ENCODE assay signal across 9 cellular contexts in genomic region chr19:50476943-50477264, GRCh38. TPM values are rescaled to one million over a fixed set of nuclear protein-coding genes. Genes with fewer than 3 reads are reported as not detected.
DNase-seq lines count a peak whose midpoint lies in the region; ATAC-seq, FAIRE-seq and TF ChIP-seq lines count a peak whose summit lies in the region.
"Had no signal": no experiment of that assay in that cellular context is flagged by ENCODE, and none has a peak within 500 bp of the region (broad histone marks: within the 10 kb centered on the region; RNA-seq: fewer than 3 reads in every experiment).

No MANE protein-coding gene starts in this region.

- no peak for ATAC-seq in K562

- TF ChIP-seq EP300 in K562 (IDR thresholded peaks at IDR 0.05; ENCODE audit: low read length) (no peak), transverse colon (IDR thresholded peaks at IDR 0.05; ENCODE audit: low read depth) (no peak)

- no peak overlapping the region for H2BK12ac ChIP-seq in mesenchymal stem cell (ENCODE audit: low read length in 2 of 2)

- POLR2A ChIA-PET in K562 (lab: Yijun Ruan, JAX) = interaction anchor here (0.6 to 0.9 kb wide), 2 partner anchors 9 to 12 kb away, joined by 3 read pairs; no protein-coding TSS in a partner anchor

- no peaks in the 10 kb centered on the region for H3K27me3 Mint-ChIP-seq in activated naive CD4-positive, alpha-beta T cell treated with anti-CD3 and anti-CD28 coated beads, Interleukin-2, amount 50 U/mL, for 24 hours

- H3K36me3 Mint-ChIP-seq in activated naive CD4-positive, alpha-beta T cell treated with anti-CD3 and anti-CD28 coated beads, Interleukin-2, amount 50 U/mL, for 24 hours = peaks cover 7% of the 10 kb centered on the region

- H3K18ac ChIP-seq in mesenchymal stem cell (ENCODE audit: low read depth in 1 of 2, low read length in 2 of 2) = peak overlapping the region in 1 of 2 experiments; percentile 99

- FAIRE-seq in K562 (lab: Jason Lieb, UNC) = no peak

- H3K9ac ChIP-seq in K562 (ENCODE audit: insufficient read depth in 1 of 2, low read depth in 2 of 2, low read length in 2 of 2) (peak overlapping the region; percentile 67 to 92; a peak in 3 of 4 replicates), mesenchymal stem cell (ENCODE audit: low read length) (peak overlapping the region; percentile 90)

- H3K9me3 ChIP-seq in K562 (replicated peaks; ENCODE audit: control insufficient read depth, insufficient read depth, low read depth, low read length) (no peaks in the 10 kb centered on the region), mesenchymal stem cell (ENCODE audit: control insufficient read depth, low read length) (no peaks in the 10 kb centered on the region), transverse colon (no peaks in the 10 kb centered on the region)

- peak overlapping the region; percentile 99 for H4K8ac ChIP-seq in mesenchymal stem cell (ENCODE audit: low read length)

- no peaks in the 10 kb centered on the region for H3K9me1 ChIP-seq in K562 (ENCODE audit: control insufficient read depth, insufficient read depth, low read length)

- H2BK15ac ChIP-seq in mesenchymal stem cell (ENCODE audit: low read depth, poor library complexity, severe bottlenecking) = peak overlapping the region; percentile 98

- TF ChIP-seq CTCF in K562 (IDR thresholded peaks at IDR 0.05 in 2 of 3, conservative IDR thresholded peaks at IDR 0.05 in 1 of 3; ENCODE audit: insufficient read depth in 2 of 3, low read depth in 1 of 3, low read length in 3 of 3) = no peak
- TF ChIP-seq CTCF in transverse colon (IDR thresholded peaks at IDR 0.05) = no peak

- H3K4me1 ChIP-seq in K562 (replicated peaks in 1 of 2; ENCODE audit: control insufficient read depth in 2 of 2, insufficient read depth in 2 of 2, low read length in 2 of 2) (peaks cover 5 to 56% of the 10 kb centered on the region in 2 experiments; a peak in 4 of 5 replicates), mesenchymal stem cell (ENCODE audit: control insufficient read depth, insufficient read depth, low read depth, low read length) (peaks cover 13% of the 10 kb centered on the region), transverse colon (peaks cover 6 to 16% (median 10%) of the 10 kb centered on the region in 4 donors)

- H3K4me3 ChIP-seq in K562 (peak overlapping the region; percentile 72), mesenchymal stem cell (ENCODE audit: insufficient read depth in 1 of 2, low read depth in 1 of 2, low read length in 2 of 2) (peak overlapping the region; percentile 96 to 99), transverse colon (peak overlapping the region; percentile 76 to 96 (median 79))

- BruUV-seq in K562 (replicated peaks; lab: Mats Ljungman, UMichigan) = no TSS peak

- no peaks in the 10 kb centered on the region for H3K9me3 Mint-ChIP-seq in activated naive CD4-positive, alpha-beta T cell treated with anti-CD3 and anti-CD28 coated beads, Interleukin-2, amount 50 U/mL, for 24 hours

- no peak overlapping the region for H2AK5ac ChIP-seq in mesenchymal stem cell (ENCODE audit: low read length, severe bottlenecking)

- TF ChIP-seq POLR2A in K562 (conservative IDR thresholded peaks at IDR 0.05) (no peak), transverse colon (IDR thresholded peaks at IDR 0.05) (no peak)

- no peak overlapping the region for H2BK5ac ChIP-seq in mesenchymal stem cell (ENCODE audit: low read depth, low read length, poor library complexity, severe bottlenecking)

- no peak for DNase-seq in activated naive CD4-positive, alpha-beta T cell (lab: John Stamatoyannopoulos, UW)
- no peak for DNase-seq in K562 (ENCODE audit: extremely low read depth in 1 of 4, low spot score in 3 of 4)
- no peak for DNase-seq in mesenchymal stem cell
- no peak for DNase-seq in transverse colon
- DNase-seq in 8988T = no peak
- DNase-seq in HuH-7 (ENCODE audit: low spot score) = no peak
- DNase-seq in NCI-H510A (lab: John Stamatoyannopoulos, UW) = no peak

- H2BK120ac ChIP-seq in mesenchymal stem cell (ENCODE audit: low read depth, low read length) = no peak overlapping the region

- CTCF ChIA-PET in K562 (lab: Yijun Ruan, JAX; ENCODE audit: low intra/inter-chr PET ratio) = no interaction called here

- H3K4me3 Mint-ChIP-seq in activated naive CD4-positive, alpha-beta T cell treated with anti-CD3 and anti-CD28 coated beads, Interleukin-2, amount 50 U/mL, for 24 hours = peak overlapping the region; percentile 98

- H3K4me2 ChIP-seq in K562 (ENCODE audit: insufficient read depth, low read length) (peak overlapping the region; percentile 88), mesenchymal stem cell (ENCODE audit: low read length, poor library complexity, severe bottlenecking) (peak overlapping the region; percentile 70)

- H3K4ac ChIP-seq in mesenchymal stem cell (ENCODE audit: low read depth in 1 of 2, low read length in 2 of 2) = no peak overlapping the region

- no peaks in the 10 kb centered on the region; a peak in 1 of 5 replicates for H3K27me3 ChIP-seq in K562 (ENCODE audit: control insufficient read depth in 2 of 2, insufficient read depth in 2 of 2, low read length in 2 of 2)
- no peaks in the 10 kb centered on the region for H3K27me3 ChIP-seq in mesenchymal stem cell (ENCODE audit: control insufficient read depth in 1 of 2, insufficient read depth in 1 of 2, low read length in 2 of 2)
- no peaks in the 10 kb centered on the region for H3K27me3 ChIP-seq in transverse colon

- intact Hi-C loops in K562 (cut with micrococcal nuclease) (loop anchor here (1.0 kb wide), 1 partner anchor 103 kb away; no protein-coding TSS in a partner anchor), transverse colon (cut with DNase I; ENCODE audit: low total_unique reads) (loop anchor here (5.0 kb wide), 1 partner anchor 1930 kb away; no protein-coding TSS in a partner anchor)

- peaks cover 7% of the 10 kb centered on the region; the same call in 1 of the 2 replicates for H4K20me1 ChIP-seq in K562 (replicated peaks; ENCODE audit: control insufficient read depth, insufficient read depth, low read length)

- H3K23ac ChIP-seq in mesenchymal stem cell (ENCODE audit: low read length in 2 of 2) = no peak overlapping the region

- H2AFZ ChIP-seq in K562 (ENCODE audit: low read depth, low read length) (peak overlapping the region; percentile 90; the same call in 1 of the 2 replicates), mesenchymal stem cell (ENCODE audit: low read depth, low read length) (peak overlapping the region; percentile 87)

- peaks cover 22% of the 10 kb centered on the region for H3K4me1 Mint-ChIP-seq in activated naive CD4-positive, alpha-beta T cell treated with anti-CD3 and anti-CD28 coated beads, Interleukin-2, amount 50 U/mL, for 24 hours

- 8% methylated on average over 17 of the region's 17 CpGs for WGBS in K562 (ENCODE audit: insufficient coverage, low coverage, missing lambda C conversion rate)
- 33% methylated on average over 17 of the region's 17 CpGs for WGBS in mesenchymal stem cell
- 25% methylated on average over 17 of the region's 17 CpGs; no CpG with 5 or more reads in 1 of the 2 donors for WGBS in transverse colon (ENCODE audit: low coverage in 1 of 2), 2 donors

- peaks cover 25% of the 10 kb centered on the region for H3K79me2 ChIP-seq in K562 (ENCODE audit: control insufficient read depth, insufficient read depth, low read length)

- TF ChIP-seq RAD21 in K562 (CRISPR knock-in tag; conservative IDR thresholded peaks at IDR 0.05 in 1 of 2, IDR thresholded peaks at IDR 0.05 in 1 of 2) = no peak

- peaks cover 39% of the 10 kb centered on the region; the same call in 1 of the 3 replicates for H3K36me3 ChIP-seq in K562 (ENCODE audit: control insufficient read depth, insufficient read depth, low read length)
- H3K36me3 ChIP-seq in mesenchymal stem cell (ENCODE audit: control insufficient read depth in 1 of 2, insufficient read depth in 2 of 2, low read depth in 1 of 2, low read length in 2 of 2) = peaks cover 13 to 39% of the 10 kb centered on the region in 2 experiments
- H3K36me3 ChIP-seq in transverse colon = peaks cover 0 to 28% (median 11%) of the 10 kb centered on the region in 4 donors

- in situ Hi-C loops in K562 (cut with MboI) = no loop called here
- in situ Hi-C loops in transverse colon (cut with MboI; ENCODE audit: low pct_ligation_motif_present in 1 of 4, low pct_unique_long_range_greater_than_20kb in 1 of 4, low sequenced_read_pairs in 3 of 4) = no loop called here

- H3K27ac ChIP-seq in K562 (ENCODE audit: extremely low read depth, low read depth, low read length) (peak overlapping the region; percentile 82; the same call in 1 of the 3 replicates), mesenchymal stem cell (ENCODE audit: low read length, poor library complexity, severe bottlenecking) (no peak overlapping the region), transverse colon (peak overlapping the region; percentile 87 to 88 (median 88))

- H4K91ac ChIP-seq in mesenchymal stem cell (ENCODE audit: low read length) = no peak overlapping the region

- peak overlapping the region; percentile 97 for H3K27ac Mint-ChIP-seq in activated naive CD4-positive, alpha-beta T cell treated with anti-CD3 and anti-CD28 coated beads, Interleukin-2, amount 50 U/mL, for 24 hours

- no peak overlapping the region for H3K14ac ChIP-seq in mesenchymal stem cell (ENCODE audit: low read length in 2 of 2)

- H3K79me1 ChIP-seq in mesenchymal stem cell (replicated peaks; ENCODE audit: low read length, poor library complexity, severe bottlenecking) = peaks cover 44% of the 10 kb centered on the region

RNA-seq across cellular contexts. Expression of gene GARIN5A, which starts 0.3 kb away (rescaled TPM):
- total RNA-seq in K562 (2011; cell fraction: chromatin; rRNA removed; ENCODE audit: low replicate concordance) = 0.49 TPM in 1 of 2 replicates, not detected in the other
- 0.39 TPM in 1 of 2 replicates, not detected in the other for total RNA-seq in K562 (2011; cell fraction: nucleolus; rRNA removed)
- not detected in 2 replicates for total RNA-seq in K562 (2011; cell fraction: nucleoplasm; rRNA removed)
- 0.23 and 0.33 TPM in 2 replicates for total RNA-seq in K562 (2014; rRNA removed)
- not detected in 2 replicates for total RNA-seq in K562 (2014; rRNA removed; fragmentation: Illumina TruSeq; extraction: Trizol)
- total RNA-seq in K562 (2015; rRNA removed; fragmentation: Illumina TruSeq; extraction: Trizol) = 0.47 TPM in 1 of 2 replicates, not detected in the other
- total RNA-seq in K562 (2021) = 0.31 and 0.82 TPM in 2 replicates
- polyA plus RNA-seq in K562 (2011; rRNA removed) = 0.10 and 0.26 TPM in 2 replicates
- polyA plus RNA-seq in K562 (2011; cell fraction: cytosol; rRNA removed) = 0.59 and 0.78 TPM in 2 replicates
- 0.22 and 0.38 TPM in 2 replicates for polyA plus RNA-seq in K562 (2011; cell fraction: nucleus; rRNA removed)
- 0.49 and 0.83 TPM in 2 replicates for polyA plus RNA-seq in K562 (2012)
- polyA plus RNA-seq in K562 (2014; fragmentation: Illumina TruSeq; extraction: Trizol) = 0.57 and 0.59 TPM in 2 replicates
- polyA plus RNA-seq in K562 (2014; fragmentation: Nextera tagmentation; extraction: Ambion mirVana) = under 1 TPM in 1 of 2 experiments, not detected in 1; 0.13 TPM
- 0.16 and 0.17 TPM in 2 replicates for polyA plus RNA-seq in K562 (2014; rRNA removed)
- polyA minus RNA-seq in K562 (2011; rRNA and poly(A)+ RNA removed) = not detected in 2 replicates
- 1.4 TPM in 1 of 2 replicates, not detected in the other for polyA minus RNA-seq in K562 (2011; cell fraction: cytosol; rRNA and poly(A)+ RNA removed)
- polyA minus RNA-seq in K562 (2011; cell fraction: nucleus; rRNA and poly(A)+ RNA removed) = 0.27 TPM in 1 of 2 replicates, not detected in the other
- polyA plus RNA-seq in mesenchymal stem cell (2013, experiment 1 of 2) = 1.0 TPM
- polyA plus RNA-seq in mesenchymal stem cell (2013, experiment 2 of 2) = 0.88 TPM
- 1 to 10 TPM in 1 of 4 donors, under 1 TPM in 2, not detected in 1; 0.55 to 4.2 (median 0.79) TPM for total RNA-seq in transverse colon

RNA-seq across cellular contexts. Expression of gene EMC10, which starts 0.6 kb away (rescaled TPM):
- total RNA-seq in K562 (2011; cell fraction: chromatin; rRNA removed; ENCODE audit: low replicate concordance) = 22.6 and 40.4 TPM in 2 replicates
- 43.2 and 45.7 TPM in 2 replicates for total RNA-seq in K562 (2011; cell fraction: nucleolus; rRNA removed)
- total RNA-seq in K562 (2011; cell fraction: nucleoplasm; rRNA removed) = 27.7 and 40.1 TPM in 2 replicates
- total RNA-seq in K562 (2014; rRNA removed) (40.4 and 48.9 TPM in 2 replicates), K562 (2014; rRNA removed; fragmentation: Illumina TruSeq; extraction: Trizol) (6.1 and 7.4 TPM in 2 replicates), K562 (2015; rRNA removed; fragmentation: Illumina TruSeq; extraction: Trizol) (25.2 and 25.8 TPM in 2 replicates), K562 (2021) (42.5 and 46.0 TPM in 2 replicates), transverse colon (100 to 1,000 TPM in 1 of 4 donors, 10 to 100 TPM in 3; 50.5 to 117 (median 78.7) TPM)
- polyA plus RNA-seq in K562 (2011; rRNA removed) (12.4 and 13.7 TPM in 2 replicates), K562 (2014; fragmentation: Illumina TruSeq; extraction: Trizol) (13.1 and 27.3 TPM in 2 replicates), K562 (2014; fragmentation: Nextera tagmentation; extraction: Ambion mirVana) (1 to 10 TPM; 1.4 to 2.9 TPM), K562 (2014; rRNA removed) (34.5 and 38.2 TPM in 2 replicates)
- polyA plus RNA-seq in K562 (2011; cell fraction: cytosol; rRNA removed) = 18.3 and 54.3 TPM in 2 replicates
- polyA plus RNA-seq in K562 (2011; cell fraction: nucleus; rRNA removed) = 13.8 and 24.8 TPM in 2 replicates
- 37.9 TPM in 2 replicates for polyA plus RNA-seq in K562 (2012)
- 1.9 and 3.7 TPM in 2 replicates for polyA minus RNA-seq in K562 (2011; rRNA and poly(A)+ RNA removed)
- 14.7 and 15.0 TPM in 2 replicates for polyA minus RNA-seq in K562 (2011; cell fraction: cytosol; rRNA and poly(A)+ RNA removed)
- 6.4 and 6.7 TPM in 2 replicates for polyA minus RNA-seq in K562 (2011; cell fraction: nucleus; rRNA and poly(A)+ RNA removed)
- 104 TPM for polyA plus RNA-seq in mesenchymal stem cell (2013, experiment 1 of 2)
- polyA plus RNA-seq in mesenchymal stem cell (2013, experiment 2 of 2) = 102 TPM

RNA-seq across cellular contexts. Expression of gene JOSD2, which starts 34.1 kb away (rescaled TPM):
- 2.5 TPM in 1 of 2 replicates, not detected in the other for total RNA-seq in K562 (2011; cell fraction: chromatin; rRNA removed; ENCODE audit: low replicate concordance)
- total RNA-seq in K562 (2011; cell fraction: nucleolus; rRNA removed) = 1.2 and 1.8 TPM in 2 replicates
- 3.2 and 4.7 TPM in 2 replicates for total RNA-seq in K562 (2011; cell fraction: nucleoplasm; rRNA removed)
- total RNA-seq in K562 (2014; rRNA removed) (12.0 and 15.5 TPM in 2 replicates), K562 (2014; rRNA removed; fragmentation: Illumina TruSeq; extraction: Trizol) (0.55 and 0.61 TPM in 2 replicates), K562 (2015; rRNA removed; fragmentation: Illumina TruSeq; extraction: Trizol) (3.1 and 4.5 TPM in 2 replicates), K562 (2021) (13.6 and 17.8 TPM in 2 replicates), transverse colon (100 to 1,000 TPM in 1 of 4 donors, 10 to 100 TPM in 3; 10.8 to 169 (median 36.6) TPM)
- polyA plus RNA-seq in K562 (2011; rRNA removed) (3.3 and 3.8 TPM in 2 replicates), K562 (2014; fragmentation: Illumina TruSeq; extraction: Trizol) (1.3 and 3.3 TPM in 2 replicates), K562 (2014; fragmentation: Nextera tagmentation; extraction: Ambion mirVana) (under 1 TPM; 0.06 to 0.95 TPM), K562 (2014; rRNA removed) (12.5 and 14.4 TPM in 2 replicates)
- polyA plus RNA-seq in K562 (2011; cell fraction: cytosol; rRNA removed) = 7.6 and 42.8 TPM in 2 replicates
- polyA plus RNA-seq in K562 (2011; cell fraction: nucleus; rRNA removed) = 3.9 and 12.6 TPM in 2 replicates
- 10.4 and 14.8 TPM in 2 replicates for polyA plus RNA-seq in K562 (2012)
- 0.32 and 0.66 TPM in 2 replicates for polyA minus RNA-seq in K562 (2011; rRNA and poly(A)+ RNA removed)
- 4.2 and 5.2 TPM in 2 replicates for polyA minus RNA-seq in K562 (2011; cell fraction: cytosol; rRNA and poly(A)+ RNA removed)
- polyA minus RNA-seq in K562 (2011; cell fraction: nucleus; rRNA and poly(A)+ RNA removed) = 1.8 and 3.6 TPM in 2 replicates
- polyA plus RNA-seq in mesenchymal stem cell (2013, experiment 1 of 2) = 29.7 TPM
- 30.2 TPM for polyA plus RNA-seq in mesenchymal stem cell (2013, experiment 2 of 2)

RNA-seq across cellular contexts. Expression of gene ASPDH, which starts 36.8 kb away (rescaled TPM):
- total RNA-seq in K562 (2011; cell fraction: chromatin; rRNA removed; ENCODE audit: low replicate concordance) = not detected in 2 replicates
- not detected in 2 replicates for total RNA-seq in K562 (2011; cell fraction: nucleolus; rRNA removed)
- total RNA-seq in K562 (2011; cell fraction: nucleoplasm; rRNA removed) = not detected in 2 replicates
- total RNA-seq in K562 (2014; rRNA removed) (not detected in 2 replicates), K562 (2014; rRNA removed; fragmentation: Illumina TruSeq; extraction: Trizol) (not detected in 2 replicates), K562 (2015; rRNA removed; fragmentation: Illumina TruSeq; extraction: Trizol) (not detected in 2 replicates), K562 (2021) (not detected in 2 replicates), transverse colon (not detected)
- polyA plus RNA-seq in K562 (2011; rRNA removed) (not detected in 2 replicates), K562 (2014; fragmentation: Illumina TruSeq; extraction: Trizol) (not detected in 2 replicates), K562 (2014; fragmentation: Nextera tagmentation; extraction: Ambion mirVana) (not detected), K562 (2014; rRNA removed) (not detected in 2 replicates)
- polyA plus RNA-seq in K562 (2011; cell fraction: cytosol; rRNA removed) = not detected in 2 replicates
- not detected in 2 replicates for polyA plus RNA-seq in K562 (2011; cell fraction: nucleus; rRNA removed)
- 0.39 and 0.40 TPM in 2 replicates for polyA plus RNA-seq in K562 (2012)
- not detected in 2 replicates for polyA minus RNA-seq in K562 (2011; rRNA and poly(A)+ RNA removed)
- not detected in 2 replicates for polyA minus RNA-seq in K562 (2011; cell fraction: cytosol; rRNA and poly(A)+ RNA removed)
- not detected in 2 replicates for polyA minus RNA-seq in K562 (2011; cell fraction: nucleus; rRNA and poly(A)+ RNA removed)
- polyA plus RNA-seq in mesenchymal stem cell (2013, experiment 1 of 2) = not detected
- polyA plus RNA-seq in mesenchymal stem cell (2013, experiment 2 of 2) = not detected
- total RNA-seq: Daoy had no signal

RNA-seq across cellular contexts. Expression of gene MYBPC2, which starts 44.2 kb away (rescaled TPM):
- total RNA-seq in K562 (2011; cell fraction: chromatin; rRNA removed; ENCODE audit: low replicate concordance) = 0.30 and 0.67 TPM in 2 replicates
- total RNA-seq in K562 (2011; cell fraction: nucleolus; rRNA removed) = not detected in 2 replicates
- total RNA-seq in K562 (2011; cell fraction: nucleoplasm; rRNA removed) = not detected in 2 replicates
- total RNA-seq in K562 (2014; rRNA removed) = not detected in 2 replicates
- total RNA-seq in K562 (2014; rRNA removed; fragmentation: Illumina TruSeq; extraction: Trizol) = not detected in 2 replicates
- not detected in 2 replicates for total RNA-seq in K562 (2015; rRNA removed; fragmentation: Illumina TruSeq; extraction: Trizol)
- total RNA-seq in K562 (2021) = 0.04 TPM in 1 of 2 replicates, not detected in the other
- 0.14 and 0.19 TPM in 2 replicates for polyA plus RNA-seq in K562 (2011; rRNA removed)
- polyA plus RNA-seq in K562 (2011; cell fraction: cytosol; rRNA removed) = 0.06 and 0.07 TPM in 2 replicates
- 0.31 and 0.60 TPM in 2 replicates for polyA plus RNA-seq in K562 (2011; cell fraction: nucleus; rRNA removed)
- polyA plus RNA-seq in K562 (2012) = 0.01 TPM in 1 of 2 replicates, not detected in the other
- polyA plus RNA-seq in K562 (2014; fragmentation: Illumina TruSeq; extraction: Trizol) = not detected in 2 replicates
- not detected for polyA plus RNA-seq in K562 (2014; fragmentation: Nextera tagmentation; extraction: Ambion mirVana)
- polyA plus RNA-seq in K562 (2014; rRNA removed) = 0.01 TPM in 1 of 2 replicates, not detected in the other
- 0.06 TPM in 1 of 2 replicates, not detected in the other for polyA minus RNA-seq in K562 (2011; rRNA and poly(A)+ RNA removed)
- polyA minus RNA-seq in K562 (2011; cell fraction: cytosol; rRNA and poly(A)+ RNA removed) = not detected in 2 replicates
- polyA minus RNA-seq in K562 (2011; cell fraction: nucleus; rRNA and poly(A)+ RNA removed) = 0.22 TPM in 1 of 2 replicates, not detected in the other
- polyA plus RNA-seq in mesenchymal stem cell (2013, experiment 1 of 2) = not detected
- not detected for polyA plus RNA-seq in mesenchymal stem cell (2013, experiment 2 of 2)
- total RNA-seq in transverse colon = under 1 TPM in 2 of 4 donors, not detected in 2; 0.16 to 0.41 TPM
- total RNA-seq: Daoy had no signal
